21 cellular contexts compared by ENCODE assay signal in genomic region chr11:91700854-91701253, GRCh38.
"Had no signal": no experiment of that assay in that cellular context is flagged by ENCODE, and none has a peak within 500 bp of the region (broad histone marks: within the 10 kb centered on the region; RNA-seq: fewer than 3 reads in every experiment).

No MANE protein-coding gene starts in this region.

- H3K27ac ChIP-seq: adrenal gland, SJSA1 had no signal

- H3K9me3 ChIP-seq: adrenal gland, SJSA1 had no signal

- DNase-seq: activated CD4-positive, alpha-beta T cell treated with anti-CD3 and anti-CD28 coated beads for 48 hours; activated CD4-positive, alpha-beta T cell treated with anti-CD3 and anti-CD28 coated beads, Interleukin-2, amount 50 U/mL, for 4 hours; activated CD4-positive, CD25-positive, alpha-beta regulatory T cell treated with anti-CD3 and anti-CD28 coated beads, Interleukin-2, amount 50 U/mL, for 72 hours; activated CD8-positive, alpha-beta memory T cell treated with anti-CD3 and anti-CD28 coated beads, Interleukin-2, amount 50 U/mL, for 48 hours; activated CD8-positive, alpha-beta T cell treated with anti-CD3 and anti-CD28 coated beads, Interleukin-2, amount 10 ng/mL, durations not matched to agents 7 days and 5 days; activated naive CD4-positive, alpha-beta T cell treated with anti-CD3 and anti-CD28 coated beads, Interleukin-2, amount 50 U/mL, for 16 hours; activated naive CD8-positive, alpha-beta T cell treated with anti-CD3 and anti-CD28 coated beads, Interleukin-2, amount 10 ng/mL, durations not matched to agents 7 days and 5 days; activated T-cell treated with anti-CD3 and anti-CD28 coated beads, Interleukin-2, amount 50 U/mL, for 1 hour; adrenal gland; anterior cingulate cortex; cerebellar nuclear complex; Kasumi-1; NCI-H1694; NCI-H2029 treated with DMSO at 0.1 percent for 48 hours; NCI-H2171; NCI-H2227 treated with DMSO at 0.1 percent for 48 hours; NCI-H446 treated with DMSO at 0.1 percent for 48 hours; NCI-H524 treated with DMSO at 0.1 percent for 48 hours; PC-3; SHP77 had no signal

- H3K36me3 ChIP-seq: adrenal gland, SJSA1 had no signal

- H3K4me3 ChIP-seq: adrenal gland, SJSA1 had no signal

- H3K4me1 ChIP-seq: adrenal gland, SJSA1 had no signal

- H3K27me3 ChIP-seq: adrenal gland, SJSA1 had no signal
